In genomic region chr2:25677877-25678276, GRCh38 we compare ENCODE assay signal across 32 cellular contexts.
"Had no signal": no experiment of that assay in that cellular context is flagged by ENCODE, and none has a peak within 500 bp of the region (broad histone marks: within the 10 kb centered on the region; RNA-seq: fewer than 3 reads in every experiment).

No MANE protein-coding gene starts in this region.

- H3K4me1 Mint-ChIP-seq: brain; central memory CD8-positive, alpha-beta T cell; endodermal cell had no signal

- H3K4me3 ChIP-seq: breast epithelium, cardiac muscle cell, coronary artery, dorsolateral prefrontal cortex, gastroesophageal sphincter, heart right ventricle, hepatocyte had no signal

- H3K27ac ChIP-seq: breast epithelium, cardiac muscle cell, coronary artery, dorsolateral prefrontal cortex, foreskin keratinocyte, gastroesophageal sphincter, heart right ventricle, hepatocyte had no signal

- H3K9me3 ChIP-seq: breast epithelium, gastroesophageal sphincter, heart right ventricle had no signal

- H3K9me3 Mint-ChIP-seq: activated CD4-positive, alpha-beta memory T cell treated with anti-CD3 and anti-CD28 coated beads, Interleukin-2, amount 10 ng/mL, durations not matched to agents 7 days and 5 days; activated CD4-positive, alpha-beta T cell treated with anti-CD3 and anti-CD28 coated beads, Interleukin-2, amount 10 ng/mL, durations not matched to agents 7 days and 5 days; activated T-cell treated with anti-CD3 and anti-CD28 coated beads, Interleukin-2, amount 50 U/mL, for 24 hours; activated T-cell treated with anti-CD3 and anti-CD28 coated beads, Interleukin-2, amount 50 U/mL, for 72 hours; central memory CD8-positive, alpha-beta T cell; dendritic cell treated with granulocyte-macrophage colony-stimulating factor and Interleukin-4, amounts not matched to agents 40 ng/mL and 50 ng/mL, for 4 days had no signal

- H3K4me1 ChIP-seq: breast epithelium, foreskin keratinocyte had no signal

- H3K4me2 ChIP-seq: hepatocyte had no signal

- H3K27me3 ChIP-seq: breast epithelium, dorsolateral prefrontal cortex, foreskin keratinocyte, gastroesophageal sphincter, heart right ventricle, hepatocyte had no signal

- H3K36me3 ChIP-seq: breast epithelium, cardiac muscle cell, gastroesophageal sphincter, heart right ventricle had no signal

- H3K79me2 ChIP-seq: hepatocyte had no signal

- DNase-seq: activated CD4-positive, alpha-beta memory T cell treated with anti-CD3 and anti-CD28 coated beads, Interleukin-2, amount 10 ng/mL, durations not matched to agents 7 days and 5 days; activated CD4-positive, alpha-beta T cell treated with anti-CD3 and anti-CD28 coated beads for 36 hours; activated CD4-positive, alpha-beta T cell treated with anti-CD3 and anti-CD28 coated beads, Interleukin-2, amount 10 ng/mL, durations not matched to agents 7 days and 5 days; activated CD4-positive, alpha-beta T cell treated with anti-CD3 and anti-CD28 coated beads, Interleukin-2, amount 50 U/mL, for 4 hours; activated CD4-positive, CD25-positive, alpha-beta regulatory T cell; activated CD4-positive, CD25-positive, alpha-beta regulatory T cell treated with anti-CD3 and anti-CD28 coated beads, Interleukin-2, amount 50 U/mL, for 72 hours; activated CD8-positive, alpha-beta memory T cell treated with anti-CD3 and anti-CD28 coated beads, Interleukin-2, amount 50 U/mL, for 48 hours; activated gamma-delta T cell treated with Interleukin-2 at 50 U/mL for 16 hours; activated naive CD4-positive, alpha-beta T cell treated with anti-CD3 and anti-CD28 coated beads, Interleukin-2, amount 50 U/mL, for 16 hours; activated naive CD4-positive, alpha-beta T cell treated with Interleukin-2 at 50 U/mL for 16 hours; activated T-cell treated with anti-CD3 and anti-CD28 coated beads for 4 hours; activated T-cell treated with anti-CD3 and anti-CD28 coated beads, Interleukin-2, amount 50 U/mL, for 24 hours; activated T-cell treated with anti-CD3 and anti-CD28 coated beads, Interleukin-2, amount 50 U/mL, for 72 hours; amniotic stem cell; anterior cingulate cortex; dorsolateral prefrontal cortex; effector memory CD4-positive, alpha-beta T cell; endodermal cell; foreskin keratinocyte; heart right ventricle; T-helper 2 cell had no signal

- H2AFZ ChIP-seq: hepatocyte had no signal

- H3K4me3 Mint-ChIP-seq: activated CD4-positive, alpha-beta memory T cell treated with anti-CD3 and anti-CD28 coated beads, Interleukin-2, amount 10 ng/mL, durations not matched to agents 7 days and 5 days; activated CD4-positive, alpha-beta T cell treated with anti-CD3 and anti-CD28 coated beads for 36 hours; activated CD4-positive, alpha-beta T cell treated with anti-CD3 and anti-CD28 coated beads, Interleukin-2, amount 10 ng/mL, durations not matched to agents 7 days and 5 days; activated naive CD8-positive, alpha-beta T cell; activated T-cell treated with anti-CD3 and anti-CD28 coated beads, Interleukin-2, amount 50 U/mL, for 24 hours; activated T-cell treated with anti-CD3 and anti-CD28 coated beads, Interleukin-2, amount 50 U/mL, for 72 hours; brain; central memory CD8-positive, alpha-beta T cell; dendritic cell treated with granulocyte-macrophage colony-stimulating factor and Interleukin-4, amounts not matched to agents 40 ng/mL and 50 ng/mL, for 4 days; endodermal cell had no signal

- H3K36me3 Mint-ChIP-seq: activated naive CD8-positive, alpha-beta T cell; brain had no signal

- H3K27ac Mint-ChIP-seq: activated CD4-positive, alpha-beta memory T cell treated with anti-CD3 and anti-CD28 coated beads, Interleukin-2, amount 10 ng/mL, durations not matched to agents 7 days and 5 days; activated CD4-positive, alpha-beta T cell treated with anti-CD3 and anti-CD28 coated beads for 36 hours; activated CD4-positive, alpha-beta T cell treated with anti-CD3 and anti-CD28 coated beads, Interleukin-2, amount 10 ng/mL, durations not matched to agents 7 days and 5 days; activated naive CD8-positive, alpha-beta T cell; activated T-cell treated with anti-CD3 and anti-CD28 coated beads, Interleukin-2, amount 50 U/mL, for 24 hours; activated T-cell treated with anti-CD3 and anti-CD28 coated beads, Interleukin-2, amount 50 U/mL, for 72 hours; brain; dendritic cell treated with granulocyte-macrophage colony-stimulating factor and Interleukin-4, amounts not matched to agents 40 ng/mL and 50 ng/mL, for 4 days; endodermal cell had no signal

- ATAC-seq: activated CD4-positive, alpha-beta T cell treated with anti-CD3 and anti-CD28 coated beads for 36 hours; activated T-cell treated with anti-CD3 and anti-CD28 coated beads, Interleukin-2, amount 50 U/mL, for 72 hours; esophagus mucosa; foreskin keratinocyte; gastroesophageal sphincter; heart right ventricle had no signal

- H3K27me3 Mint-ChIP-seq: activated naive CD8-positive, alpha-beta T cell; central memory CD8-positive, alpha-beta T cell had no signal

- FAIRE-seq: astrocyte had no signal
